ENCODE assay signal across 10 cellular contexts in the genomic region with DNA sequence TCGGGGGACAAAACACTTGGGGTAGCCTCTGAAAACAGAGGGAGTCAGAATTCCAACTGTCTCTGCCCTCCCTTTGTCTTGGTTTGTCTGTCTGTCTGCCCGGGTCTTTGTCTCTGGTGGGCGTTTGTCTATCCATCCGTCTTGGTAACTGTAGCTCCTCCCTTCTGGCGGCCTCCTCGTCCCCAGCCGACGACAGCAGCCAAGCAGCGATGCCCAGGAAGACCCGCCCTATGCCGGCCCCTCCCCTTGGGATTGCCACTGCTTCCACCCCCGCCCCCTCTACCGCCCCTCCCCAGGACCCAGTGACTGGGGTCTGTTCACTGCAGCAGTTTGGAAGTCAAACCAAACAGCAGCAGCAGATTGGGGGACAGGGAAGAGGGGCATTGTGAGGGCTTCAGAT. TPM values are rescaled to one million over a fixed set of nuclear protein-coding genes. Genes with fewer than 3 reads are reported as not detected.
DNase-seq lines count a peak whose midpoint lies in the region; ATAC-seq lines count a peak whose summit lies in the region.
"Had no signal": no experiment of that assay in that cellular context is flagged by ENCODE, and none has a peak within 500 bp of the region (broad histone marks: within the 10 kb centered on the region; RNA-seq: fewer than 3 reads in every experiment).

No MANE protein-coding gene starts in this region.

- ATAC-seq in T-helper 17 cell = no peak
- no peak for ATAC-seq in HG03432 (IDR thresholded peaks at IDR 0.05; ENCODE audit: unreplicated experiment)
- ATAC-seq in HG03469 (IDR thresholded peaks at IDR 0.05; ENCODE audit: unreplicated experiment) = no peak

- H3K9me3 ChIP-seq in T-helper 17 cell (ENCODE audit: control insufficient read depth, low read length, poor library complexity, severe bottlenecking) (no peaks in the 10 kb centered on the region), iPS-18a (ENCODE audit: control insufficient read depth, low read depth, low read length) (no peaks in the 10 kb centered on the region), subcutaneous abdominal adipose tissue (ENCODE audit: control insufficient read depth in 5 of 5, low read length in 5 of 5) (no peaks in the 10 kb centered on the region)

- no peak for DNase-seq in activated CD4-positive, alpha-beta T cell treated with anti-CD3 and anti-CD28 coated beads, Interleukin-2, amount 10 ng/mL, durations not matched to agents 24 days and 14 days
- no peak for DNase-seq in activated CD4-positive, alpha-beta T cell treated with anti-CD3 and anti-CD28 coated beads, Interleukin-2, amount 50 U/mL, for 4 hours
- peak in 1 of 3 donors; percentile 41 for DNase-seq in T-helper 17 cell
- DNase-seq in NCI-H2029 treated with DMSO at 0.1 percent for 48 hours (lab: John Stamatoyannopoulos, UW) = no peak
- DNase-seq: cortex of kidney, NCI-H1048 had no signal

- no peaks in the 10 kb centered on the region for H3K36me3 Mint-ChIP-seq in activated CD4-positive, alpha-beta T cell treated with anti-CD3 and anti-CD28 coated beads, Interleukin-2, amount 10 ng/mL, durations not matched to agents 24 days and 14 days (ENCODE audit: low read depth)
- H3K36me3 Mint-ChIP-seq in T-helper 17 cell (ENCODE audit: low read depth) = no peaks in the 10 kb centered on the region

- H3K27me3 ChIP-seq in iPS-18a (ENCODE audit: control insufficient read depth, insufficient read depth, low read length) (peaks cover 6% of the 10 kb centered on the region), subcutaneous abdominal adipose tissue (ENCODE audit: control insufficient read depth in 5 of 5, insufficient read depth in 4 of 5, low read length in 5 of 5) (peaks cover 0 to 22% (median 4%) of the 10 kb centered on the region in 5 donors)

- H3K4me1 ChIP-seq in iPS-18a (ENCODE audit: control insufficient read depth, low read depth, low read length) = peaks cover 42% of the 10 kb centered on the region
- H3K4me1 ChIP-seq in subcutaneous abdominal adipose tissue (ENCODE audit: control insufficient read depth in 5 of 5, insufficient read depth in 5 of 5, low read length in 5 of 5) = peaks cover 2 to 32% (median 28%) of the 10 kb centered on the region in 5 donors

- H3K9ac ChIP-seq in iPS-18a (ENCODE audit: low read length) (no peak overlapping the region), subcutaneous abdominal adipose tissue (ENCODE audit: low read length in 5 of 5) (peak overlapping the region in 1 of 5 donors; percentile 19)

- peaks cover 54% of the 10 kb centered on the region for H3K4me1 Mint-ChIP-seq in activated CD4-positive, alpha-beta T cell treated with anti-CD3 and anti-CD28 coated beads, Interleukin-2, amount 10 ng/mL, durations not matched to agents 24 days and 14 days
- H3K4me1 Mint-ChIP-seq in T-helper 17 cell = peaks cover 65% of the 10 kb centered on the region

- peak overlapping the region; percentile 31 for H3K4me3 Mint-ChIP-seq in activated CD4-positive, alpha-beta T cell treated with anti-CD3 and anti-CD28 coated beads, Interleukin-2, amount 10 ng/mL, durations not matched to agents 24 days and 14 days
- peak overlapping the region; percentile 83 for H3K4me3 Mint-ChIP-seq in T-helper 17 cell

- no peaks in the 10 kb centered on the region for H3K9me3 Mint-ChIP-seq in activated CD4-positive, alpha-beta T cell treated with anti-CD3 and anti-CD28 coated beads, Interleukin-2, amount 10 ng/mL, durations not matched to agents 24 days and 14 days

- H3K27ac Mint-ChIP-seq in activated CD4-positive, alpha-beta T cell treated with anti-CD3 and anti-CD28 coated beads, Interleukin-2, amount 10 ng/mL, durations not matched to agents 24 days and 14 days = no peak overlapping the region
- peak overlapping the region; percentile 98 for H3K27ac Mint-ChIP-seq in T-helper 17 cell

- H3K4me3 ChIP-seq in iPS-18a (ENCODE audit: low read length) (peak overlapping the region; percentile 48), subcutaneous abdominal adipose tissue (ENCODE audit: low read depth in 1 of 5, low read length in 5 of 5) (peak overlapping the region in 1 of 5 donors; percentile 2)

- H3K27ac ChIP-seq in iPS-18a (ENCODE audit: low read length) (no peak overlapping the region), subcutaneous abdominal adipose tissue (ENCODE audit: low read depth, low read length) (peak overlapping the region; percentile 24)

- intact Hi-C loops in activated CD4-positive, alpha-beta T cell treated with anti-CD3 and anti-CD28 coated beads, Interleukin-2, amount 10 ng/mL, durations not matched to agents 24 days and 14 days (cut with micrococcal nuclease) = no loop called here

- no peaks in the 10 kb centered on the region for H3K27me3 Mint-ChIP-seq in activated CD4-positive, alpha-beta T cell treated with anti-CD3 and anti-CD28 coated beads, Interleukin-2, amount 10 ng/mL, durations not matched to agents 24 days and 14 days
- H3K27me3 Mint-ChIP-seq in T-helper 17 cell = no peaks in the 10 kb centered on the region

- H3K36me3 ChIP-seq in iPS-18a (ENCODE audit: control insufficient read depth, low read depth, low read length) (no peaks in the 10 kb centered on the region), subcutaneous abdominal adipose tissue (ENCODE audit: control insufficient read depth in 5 of 5, insufficient read depth in 5 of 5, low read length in 5 of 5) (no peaks in the 10 kb centered on the region)

RNA-seq across cellular contexts. Expression of gene RARG, which starts 2.2 kb away (rescaled TPM):
- total RNA-seq in activated CD4-positive, alpha-beta T cell treated with anti-CD3 and anti-CD28 coated beads, Interleukin-2, amount 10 ng/mL, durations not matched to agents 24 days and 14 days = 57.2 and 58.5 TPM in 2 replicates
- total RNA-seq in T-helper 17 cell = 10 to 100 TPM; 57.6 to 57.8 TPM

RNA-seq across cellular contexts. Expression of gene ITGB7, which starts 27.2 kb away (rescaled TPM):
- 226 and 239 TPM in 2 replicates for total RNA-seq in activated CD4-positive, alpha-beta T cell treated with anti-CD3 and anti-CD28 coated beads, Interleukin-2, amount 10 ng/mL, durations not matched to agents 24 days and 14 days
- total RNA-seq in T-helper 17 cell = 100 to 1,000 TPM; 306 to 367 TPM

RNA-seq across cellular contexts. Expression of gene ESPL1, which starts 33.9 kb away (rescaled TPM):
- total RNA-seq in activated CD4-positive, alpha-beta T cell treated with anti-CD3 and anti-CD28 coated beads, Interleukin-2, amount 10 ng/mL, durations not matched to agents 24 days and 14 days = 71.8 and 76.7 TPM in 2 replicates
- total RNA-seq in T-helper 17 cell = under 1 TPM; 0.30 to 0.83 TPM

RNA-seq across cellular contexts. Expression of gene CSAD, which starts 53.5 kb away (rescaled TPM):
- 21.6 and 25.6 TPM in 2 replicates for total RNA-seq in activated CD4-positive, alpha-beta T cell treated with anti-CD3 and anti-CD28 coated beads, Interleukin-2, amount 10 ng/mL, durations not matched to agents 24 days and 14 days
- 10 to 100 TPM; 57.2 to 61.0 TPM for total RNA-seq in T-helper 17 cell

RNA-seq across cellular contexts. Expression of gene ZNF740, which starts 53.7 kb away (rescaled TPM):
- 44.0 and 50.5 TPM in 2 replicates for total RNA-seq in activated CD4-positive, alpha-beta T cell treated with anti-CD3 and anti-CD28 coated beads, Interleukin-2, amount 10 ng/mL, durations not matched to agents 24 days and 14 days
- 10 to 100 TPM; 24.3 to 34.6 TPM for total RNA-seq in T-helper 17 cell

Comparison
In these comparisons a context has a peak if more than half of its experiments do, and no peak if none do; other contexts are left out.
1. RNA of gene ESPL1, which starts 33.9 kb away (total RNA-seq): 71.8 to 76.7 TPM in activated CD4-positive, alpha-beta T cell treated with anti-CD3 and anti-CD28 coated beads, Interleukin-2, amount 10 ng/mL, durations not matched to agents 24 days and 14 days; 0.30 to 0.83 TPM in T-helper 17 cell; every median in the first group is over 10 times any median in the second.